Comparison of ENCODE assay signal across 21 cellular contexts in genomic region chr5:68647743-68648142, GRCh38.
DNase-seq lines count a peak whose midpoint lies in the region; ATAC-seq and TF ChIP-seq lines count a peak whose summit lies in the region.
"Had no signal": no experiment of that assay in that cellular context is flagged by ENCODE, and none has a peak within 500 bp of the region (broad histone marks: within the 10 kb centered on the region; RNA-seq: fewer than 3 reads in every experiment).

No MANE protein-coding gene starts in this region.

- TF ChIP-seq CTCF in nephron (IDR thresholded peaks at IDR 0.05; ENCODE audit: unreplicated experiment in 3 of 3) (no peak), type B pancreatic cell (conservative IDR thresholded peaks at IDR 0.05) (no peak), dorsolateral prefrontal cortex (IDR thresholded peaks at IDR 0.05 in 54 of 56, conservative IDR thresholded peaks at IDR 0.05 in 2 of 56; ENCODE audit: low read depth in 1 of 56, partially characterized antibody in 56 of 56) (no peak)

- H3K27me3 ChIP-seq in dorsolateral prefrontal cortex: no peaks in the 10 kb centered on the region
- H3K27me3 ChIP-seq: BE2C had no signal

- H3K27me3 Mint-ChIP-seq in nephron (ENCODE audit: low read depth) (no peaks in the 10 kb centered on the region), type B pancreatic cell (no peaks in the 10 kb centered on the region), immature natural killer cell (ENCODE audit: low read depth in 3 of 3) (peaks cover 0 to 14% (median 0%) of the 10 kb centered on the region in 3 donors)

- H3K36me3 Mint-ChIP-seq in nephron (ENCODE audit: low read depth) (no peaks in the 10 kb centered on the region), type B pancreatic cell (no peaks in the 10 kb centered on the region), immature natural killer cell (no peaks in the 10 kb centered on the region)
- H3K36me3 Mint-ChIP-seq: CD4-positive, CD25-positive, alpha-beta regulatory T cell; CD8-positive, alpha-beta memory T cell had no signal

- intact Hi-C loops in dorsolateral prefrontal cortex (cut with DNase I): no loop called here

- peak overlapping the region; percentile 56 to 95 (median 85) for H3K27ac Mint-ChIP-seq in nephron
- peak overlapping the region; percentile 18 for H3K27ac Mint-ChIP-seq in type B pancreatic cell
- H3K27ac Mint-ChIP-seq in immature natural killer cell: no peak overlapping the region
- H3K27ac Mint-ChIP-seq: CD4-positive, CD25-positive, alpha-beta regulatory T cell; HFFc6 had no signal

- H3K4me1 Mint-ChIP-seq in nephron (peaks cover 49% of the 10 kb centered on the region), type B pancreatic cell (ENCODE audit: unreplicated experiment) (peaks cover 45% of the 10 kb centered on the region), immature natural killer cell (no peaks in the 10 kb centered on the region)
- H3K4me1 Mint-ChIP-seq: CD4-positive, CD25-positive, alpha-beta regulatory T cell; CD8-positive, alpha-beta memory T cell had no signal

- H3K9me3 Mint-ChIP-seq in nephron: no peaks in the 10 kb centered on the region
- no peaks in the 10 kb centered on the region for H3K9me3 Mint-ChIP-seq in type B pancreatic cell
- H3K9me3 Mint-ChIP-seq in immature natural killer cell: no peaks in the 10 kb centered on the region
- H3K9me3 Mint-ChIP-seq: CD8-positive, alpha-beta memory T cell; HFFc6 had no signal

- H3K4me3 Mint-ChIP-seq in nephron (no peak overlapping the region), type B pancreatic cell (peak overlapping the region; percentile 35), immature natural killer cell (no peak overlapping the region)
- H3K4me3 Mint-ChIP-seq: CD4-positive, CD25-positive, alpha-beta regulatory T cell; CD8-positive, alpha-beta memory T cell; HFFc6 had no signal

- H3K4me3 ChIP-seq in dorsolateral prefrontal cortex: no peak overlapping the region
- H3K4me3 ChIP-seq: GM12878 had no signal

- DNase-seq in left lobe of liver (ENCODE audit: low spot score): no peak
- DNase-seq in type B pancreatic cell (ENCODE audit: extremely low spot score, unreplicated experiment): no peak
- DNase-seq in immature natural killer cell: no peak
- no peak for DNase-seq in NCI-H345 (lab: John Stamatoyannopoulos, UW)
- no peak for DNase-seq in dorsolateral prefrontal cortex
- DNase-seq: ACHN; BE2C; C1 segment of cervical spinal cord; CD4-positive, CD25-positive, alpha-beta regulatory T cell; CD8-positive, alpha-beta memory T cell; COR-L47; DMS 273 treated with DMSO at 0.1 percent for 48 hours; DMS53; DND-41; EL; GOT3; H7; HFFc6 had no signal

- H3K27ac ChIP-seq in dorsolateral prefrontal cortex: no peak overlapping the region

- ATAC-seq in left lobe of liver: peak; percentile 5
- ATAC-seq: GM12878, HCT116 had no signal

Comparison
In these comparisons a context has a peak if more than half of its experiments do, and no peak if none do; other contexts are left out.
1. H3K27ac Mint-ChIP-seq: peak in nephron (3 of 3) and type B pancreatic cell (single experiment); none in immature natural killer cell (0 of 6).